In the genomic region with DNA sequence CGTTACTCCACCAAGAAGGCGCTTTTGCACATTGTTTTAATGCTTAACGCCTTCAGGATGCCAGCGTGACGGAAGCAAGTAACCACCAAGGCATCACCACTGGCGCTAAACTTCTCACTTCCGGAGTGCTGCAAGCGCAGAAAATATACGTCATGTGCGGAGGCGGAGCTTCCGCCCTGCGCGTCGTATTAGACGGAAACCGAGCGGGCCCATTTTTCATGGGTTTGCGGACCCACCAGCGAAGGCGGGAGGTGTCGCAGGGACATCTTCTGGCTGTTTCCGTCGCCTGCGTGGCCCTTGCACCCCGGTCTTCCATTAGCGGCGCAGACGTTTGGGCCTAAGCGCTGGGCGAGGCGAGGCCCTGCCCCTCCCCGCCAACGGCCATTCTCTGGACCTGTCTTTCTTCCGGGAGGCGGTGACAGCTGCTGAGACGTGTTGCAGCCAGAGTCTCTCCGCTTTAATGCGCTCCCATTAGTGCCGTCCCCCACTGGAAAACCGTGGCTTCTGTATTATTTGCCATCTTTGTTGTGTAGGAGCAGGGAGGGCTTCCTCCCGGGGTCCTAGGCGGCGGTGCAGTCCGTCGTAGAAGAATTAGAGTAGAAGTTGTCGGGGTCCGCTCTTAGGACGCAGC, we compare ENCODE assay signal across 1 cellular context.
A peak's percentile ranks its signal among the peaks of the same experiment; 100 is the strongest.
TF ChIP-seq lines count a peak whose summit lies in the region.

A gene (plus strand): TSS at position 403 of the 631 bp plus-strand sequence. CDS start 235 bp downstream, outside the sequence.

TF ChIP-seq in liver, 16 proteins besides CTCF, POLR2A, EP300 and RAD21 (continued from another document):
- TF ChIP-seq YY1 (IDR thresholded peaks at IDR 0.05) = peak; percentile 98
